In the genomic region with DNA sequence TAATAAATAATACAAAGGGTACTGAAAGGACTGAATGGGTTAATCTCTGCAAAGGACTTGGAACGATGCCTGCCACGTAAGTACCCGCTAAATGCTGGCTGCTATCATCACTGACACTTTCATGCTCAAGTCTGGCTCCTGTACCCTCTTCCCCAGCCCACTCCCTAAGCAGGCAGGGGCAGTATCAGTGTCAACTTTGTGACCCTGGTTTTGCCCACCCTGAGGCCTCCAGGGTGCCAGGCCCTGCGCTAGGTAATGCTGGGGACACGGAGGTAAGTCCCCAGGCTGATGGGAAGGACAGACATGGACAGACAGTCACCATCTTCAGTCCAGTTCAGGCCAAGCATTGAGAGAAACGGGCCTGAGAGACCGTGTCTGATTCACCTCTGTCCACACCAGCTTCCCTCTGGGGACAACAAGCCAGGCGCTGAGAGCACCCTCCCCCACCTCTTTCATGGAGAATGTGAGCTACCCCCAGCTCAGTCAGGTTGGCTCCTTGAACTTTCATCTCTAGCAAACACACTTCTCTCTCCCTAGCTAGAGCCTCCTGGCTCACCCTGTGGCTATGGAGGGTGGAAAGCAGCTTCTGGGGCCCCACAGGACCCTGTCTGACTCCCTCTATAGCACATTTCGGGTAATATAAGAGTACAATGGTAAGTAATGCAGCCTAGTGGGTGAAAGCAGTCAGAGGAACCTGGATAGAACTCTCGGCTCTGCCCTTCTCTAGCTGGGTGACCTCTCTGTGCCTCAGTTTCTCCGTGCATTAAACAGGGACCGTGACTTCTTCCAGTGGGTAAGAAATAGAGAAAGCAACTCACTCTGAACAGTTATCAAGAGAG, we compare ENCODE assay signal across 1 cellular context.
TF ChIP-seq lines count a peak whose summit lies in the region.

No MANE protein-coding gene starts in this region.

TF ChIP-seq in K562, 482 proteins besides CTCF, POLR2A, EP300 and RAD21 (continued from another document):
- TF ChIP-seq PURB (CRISPR knock-in tag; IDR thresholded peaks at IDR 0.05; ENCODE audit: low read depth) (0 out of 2 replicates have a peak, but pooled peaks have one; percentile 58), SREBF2 (CRISPR knock-in tag; IDR thresholded peaks at IDR 0.05) (no peak), ZNF175 (CRISPR knock-in tag; IDR thresholded peaks at IDR 0.05; ENCODE audit: low read depth) (no peak), DDX20 (tag; IDR thresholded peaks at IDR 0.05; ENCODE audit: low read depth) (no peak), ZNF717 (CRISPR knock-in tag; IDR thresholded peaks at IDR 0.05) (no peak), CHD2 (IDR thresholded peaks at IDR 0.05; ENCODE audit: low read depth, low read length) (no peak), ZKSCAN3 (CRISPR knock-in tag; IDR thresholded peaks at IDR 0.05) (no peak), NR2C1 (IDR thresholded peaks at IDR 0.05) (no peak), NR2C1 (tag; IDR thresholded peaks at IDR 0.05) (no peak), SMARCA5 (IDR thresholded peaks at IDR 0.05) (no peak), ATF1 (CRISPR knock-in tag; IDR thresholded peaks at IDR 0.05) (no peak), ATF1 (tag; IDR thresholded peaks at IDR 0.05) (peak; percentile 9; the same call in 1 of the 2 replicates), RHOXF2B (CRISPR knock-in tag; conservative IDR thresholded peaks at IDR 0.05) (no peak), FOXK1 (CRISPR knock-in tag; IDR thresholded peaks at IDR 0.05; ENCODE audit: borderline replicate concordance) (no peak), KHSRP (IDR thresholded peaks at IDR 0.05) (no peak), HNRNPH1 (optimal IDR thresholded peaks at IDR 0.05; ENCODE audit: low read depth, low read length) (no peak), RAD51 (IDR thresholded peaks at IDR 0.05; ENCODE audit: borderline replicate concordance, low read depth) (no peak), SMARCE1 (IDR thresholded peaks at IDR 0.05) (no peak), RB1 (IDR thresholded peaks at IDR 0.05; ENCODE audit: low read depth) (no peak), FOXJ2 (tag; IDR thresholded peaks at IDR 0.05) (no peak), JUND (IDR thresholded peaks at IDR 0.05; ENCODE audit: borderline replicate concordance, low read depth, low read length) (0 out of 2 replicates have a peak, but pooled peaks have one; percentile 6), JUND (tag; IDR thresholded peaks at IDR 0.05; ENCODE audit: borderline replicate concordance, low read depth, low read length) (no peak), RFX1 (IDR thresholded peaks at IDR 0.05) (no peak), MAFK (IDR thresholded peaks at IDR 0.05; ENCODE audit: low read length) (no peak), KDM5B (IDR thresholded peaks at IDR 0.05; ENCODE audit: insufficient replicate concordance, low read depth, low read length) (peak; percentile 57), GABPB1 (CRISPR knock-in tag; IDR thresholded peaks at IDR 0.05) (peak; percentile 7), PTRF (tag; IDR thresholded peaks at IDR 0.05) (no peak), PHB (CRISPR knock-in tag; IDR thresholded peaks at IDR 0.05) (no peak), ZNF696 (CRISPR knock-in tag; conservative IDR thresholded peaks at IDR 0.05) (no peak), ZC3H11A (IDR thresholded peaks at IDR 0.05; ENCODE audit: low read depth, low read length) (no peak), U2AF1 (optimal IDR thresholded peaks at IDR 0.05; ENCODE audit: low read depth, low read length) (no peak), NELFE (IDR thresholded peaks at IDR 0.05; ENCODE audit: insufficient read depth, insufficient read length) (no peak), NEUROD1 (IDR thresholded peaks at IDR 0.05; ENCODE audit: borderline replicate concordance, low read depth, low read length, partially characterized antibody) (peak; percentile 32), EHMT2 (IDR thresholded peaks at IDR 0.05) (no peak), ASH1L (IDR thresholded peaks at IDR 0.05; ENCODE audit: borderline replicate concordance, low read depth, partially characterized antibody) (no peak), PRPF4 (IDR thresholded peaks at IDR 0.05; ENCODE audit: insufficient read depth, low read depth, low read length, poor library complexity, severe bottlenecking) (no peak), BCOR (IDR thresholded peaks at IDR 0.05) (0 out of 2 replicates have a peak, but pooled peaks have one; percentile 31), POLR2AphosphoS2 (IDR thresholded peaks at IDR 0.05; ENCODE audit: low read length) (0 out of 2 replicates have a peak, but pooled peaks have one; percentile 20), MYBL2 (IDR thresholded peaks at IDR 0.05; ENCODE audit: low read depth) (no peak), MYBL2 (CRISPR knock-in tag; IDR thresholded peaks at IDR 0.05; ENCODE audit: borderline replicate concordance) (no peak), CREB1 (IDR thresholded peaks at IDR 0.05) (no peak), CREB1 (CRISPR knock-in tag; IDR thresholded peaks at IDR 0.05) (no peak), ZSCAN29 (IDR thresholded peaks at IDR 0.05) (no peak), TEAD2 (tag; IDR thresholded peaks at IDR 0.05) (no peak), ZNF124 (CRISPR knock-in tag; IDR thresholded peaks at IDR 0.05) (no peak)
- TF ChIP-seq, protein P1, sequence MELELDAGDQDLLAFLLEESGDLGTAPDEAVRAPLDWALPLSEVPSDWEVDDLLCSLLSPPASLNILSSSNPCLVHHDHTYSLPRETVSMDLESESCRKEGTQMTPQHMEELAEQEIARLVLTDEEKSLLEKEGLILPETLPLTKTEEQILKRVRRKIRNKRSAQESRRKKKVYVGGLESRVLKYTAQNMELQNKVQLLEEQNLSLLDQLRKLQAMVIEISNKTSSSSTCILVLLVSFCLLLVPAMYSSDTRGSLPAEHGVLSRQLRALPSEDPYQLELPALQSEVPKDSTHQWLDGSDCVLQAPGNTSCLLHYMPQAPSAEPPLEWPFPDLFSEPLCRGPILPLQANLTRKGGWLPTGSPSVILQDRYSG (tag; conservative IDR thresholded peaks at IDR 0.05; ENCODE audit: low read depth): no peak
- TF ChIP-seq, protein P2, sequence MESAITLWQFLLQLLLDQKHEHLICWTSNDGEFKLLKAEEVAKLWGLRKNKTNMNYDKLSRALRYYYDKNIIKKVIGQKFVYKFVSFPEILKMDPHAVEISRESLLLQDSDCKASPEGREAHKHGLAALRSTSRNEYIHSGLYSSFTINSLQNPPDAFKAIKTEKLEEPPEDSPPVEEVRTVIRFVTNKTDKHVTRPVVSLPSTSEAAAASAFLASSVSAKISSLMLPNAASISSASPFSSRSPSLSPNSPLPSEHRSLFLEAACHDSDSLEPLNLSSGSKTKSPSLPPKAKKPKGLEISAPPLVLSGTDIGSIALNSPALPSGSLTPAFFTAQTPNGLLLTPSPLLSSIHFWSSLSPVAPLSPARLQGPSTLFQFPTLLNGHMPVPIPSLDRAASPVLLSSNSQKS (CRISPR knock-in tag; IDR thresholded peaks at IDR 0.05): no peak
- TF ChIP-seq, protein P3, sequence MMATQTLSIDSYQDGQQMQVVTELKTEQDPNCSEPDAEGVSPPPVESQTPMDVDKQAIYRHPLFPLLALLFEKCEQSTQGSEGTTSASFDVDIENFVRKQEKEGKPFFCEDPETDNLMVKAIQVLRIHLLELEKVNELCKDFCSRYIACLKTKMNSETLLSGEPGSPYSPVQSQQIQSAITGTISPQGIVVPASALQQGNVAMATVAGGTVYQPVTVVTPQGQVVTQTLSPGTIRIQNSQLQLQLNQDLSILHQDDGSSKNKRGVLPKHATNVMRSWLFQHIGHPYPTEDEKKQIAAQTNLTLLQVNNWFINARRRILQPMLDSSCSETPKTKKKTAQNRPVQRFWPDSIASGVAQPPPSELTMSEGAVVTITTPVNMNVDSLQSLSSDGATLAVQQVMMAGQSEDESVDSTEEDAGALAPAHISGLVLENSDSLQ (IDR thresholded peaks at IDR 0.05): no peak
- TF ChIP-seq, protein P4, sequence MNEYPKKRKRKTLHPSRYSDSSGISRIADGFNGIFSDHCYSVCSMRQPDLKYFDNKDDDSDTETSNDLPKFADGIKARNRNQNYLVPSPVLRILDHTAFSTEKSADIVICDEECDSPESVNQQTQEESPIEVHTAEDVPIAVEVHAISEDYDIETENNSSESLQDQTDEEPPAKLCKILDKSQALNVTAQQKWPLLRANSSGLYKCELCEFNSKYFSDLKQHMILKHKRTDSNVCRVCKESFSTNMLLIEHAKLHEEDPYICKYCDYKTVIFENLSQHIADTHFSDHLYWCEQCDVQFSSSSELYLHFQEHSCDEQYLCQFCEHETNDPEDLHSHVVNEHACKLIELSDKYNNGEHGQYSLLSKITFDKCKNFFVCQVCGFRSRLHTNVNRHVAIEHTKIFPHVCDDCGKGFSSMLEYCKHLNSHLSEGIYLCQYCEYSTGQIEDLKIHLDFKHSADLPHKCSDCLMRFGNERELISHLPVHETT (CRISPR knock-in tag; conservative IDR thresholded peaks at IDR 0.05 in 1 of 2, IDR thresholded peaks at IDR 0.05 in 1 of 2): no peak
- TF ChIP-seq, protein P5, sequence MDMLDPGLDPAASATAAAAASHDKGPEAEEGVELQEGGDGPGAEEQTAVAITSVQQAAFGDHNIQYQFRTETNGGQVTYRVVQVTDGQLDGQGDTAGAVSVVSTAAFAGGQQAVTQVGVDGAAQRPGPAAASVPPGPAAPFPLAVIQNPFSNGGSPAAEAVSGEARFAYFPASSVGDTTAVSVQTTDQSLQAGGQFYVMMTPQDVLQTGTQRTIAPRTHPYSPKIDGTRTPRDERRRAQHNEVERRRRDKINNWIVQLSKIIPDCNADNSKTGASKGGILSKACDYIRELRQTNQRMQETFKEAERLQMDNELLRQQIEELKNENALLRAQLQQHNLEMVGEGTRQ (CRISPR knock-in tag; IDR thresholded peaks at IDR 0.05): no peak
- TF ChIP-seq, protein P6, sequence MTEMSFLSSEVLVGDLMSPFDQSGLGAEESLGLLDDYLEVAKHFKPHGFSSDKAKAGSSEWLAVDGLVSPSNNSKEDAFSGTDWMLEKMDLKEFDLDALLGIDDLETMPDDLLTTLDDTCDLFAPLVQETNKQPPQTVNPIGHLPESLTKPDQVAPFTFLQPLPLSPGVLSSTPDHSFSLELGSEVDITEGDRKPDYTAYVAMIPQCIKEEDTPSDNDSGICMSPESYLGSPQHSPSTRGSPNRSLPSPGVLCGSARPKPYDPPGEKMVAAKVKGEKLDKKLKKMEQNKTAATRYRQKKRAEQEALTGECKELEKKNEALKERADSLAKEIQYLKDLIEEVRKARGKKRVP (CRISPR knock-in tag; IDR thresholded peaks at IDR 0.05): no peak
- TF ChIP-seq, protein P7, sequence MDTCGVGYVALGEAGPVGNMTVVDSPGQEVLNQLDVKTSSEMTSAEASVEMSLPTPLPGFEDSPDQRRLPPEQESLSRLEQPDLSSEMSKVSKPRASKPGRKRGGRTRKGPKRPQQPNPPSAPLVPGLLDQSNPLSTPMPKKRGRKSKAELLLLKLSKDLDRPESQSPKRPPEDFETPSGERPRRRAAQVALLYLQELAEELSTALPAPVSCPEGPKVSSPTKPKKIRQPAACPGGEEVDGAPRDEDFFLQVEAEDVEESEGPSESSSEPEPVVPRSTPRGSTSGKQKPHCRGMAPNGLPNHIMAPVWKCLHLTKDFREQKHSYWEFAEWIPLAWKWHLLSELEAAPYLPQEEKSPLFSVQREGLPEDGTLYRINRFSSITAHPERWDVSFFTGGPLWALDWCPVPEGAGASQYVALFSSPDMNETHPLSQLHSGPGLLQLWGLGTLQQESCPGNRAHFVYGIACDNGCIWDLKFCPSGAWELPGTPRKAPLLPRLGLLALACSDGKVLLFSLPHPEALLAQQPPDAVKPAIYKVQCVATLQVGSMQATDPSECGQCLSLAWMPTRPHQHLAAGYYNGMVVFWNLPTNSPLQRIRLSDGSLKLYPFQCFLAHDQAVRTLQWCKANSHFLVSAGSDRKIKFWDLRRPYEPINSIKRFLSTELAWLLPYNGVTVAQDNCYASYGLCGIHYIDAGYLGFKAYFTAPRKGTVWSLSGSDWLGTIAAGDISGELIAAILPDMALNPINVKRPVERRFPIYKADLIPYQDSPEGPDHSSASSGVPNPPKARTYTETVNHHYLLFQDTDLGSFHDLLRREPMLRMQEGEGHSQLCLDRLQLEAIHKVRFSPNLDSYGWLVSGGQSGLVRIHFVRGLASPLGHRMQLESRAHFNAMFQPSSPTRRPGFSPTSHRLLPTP (IDR thresholded peaks at IDR 0.05; ENCODE audit: borderline replicate concordance, extremely low read depth, insufficient read length): no peak
- TF ChIP-seq, protein P8, sequence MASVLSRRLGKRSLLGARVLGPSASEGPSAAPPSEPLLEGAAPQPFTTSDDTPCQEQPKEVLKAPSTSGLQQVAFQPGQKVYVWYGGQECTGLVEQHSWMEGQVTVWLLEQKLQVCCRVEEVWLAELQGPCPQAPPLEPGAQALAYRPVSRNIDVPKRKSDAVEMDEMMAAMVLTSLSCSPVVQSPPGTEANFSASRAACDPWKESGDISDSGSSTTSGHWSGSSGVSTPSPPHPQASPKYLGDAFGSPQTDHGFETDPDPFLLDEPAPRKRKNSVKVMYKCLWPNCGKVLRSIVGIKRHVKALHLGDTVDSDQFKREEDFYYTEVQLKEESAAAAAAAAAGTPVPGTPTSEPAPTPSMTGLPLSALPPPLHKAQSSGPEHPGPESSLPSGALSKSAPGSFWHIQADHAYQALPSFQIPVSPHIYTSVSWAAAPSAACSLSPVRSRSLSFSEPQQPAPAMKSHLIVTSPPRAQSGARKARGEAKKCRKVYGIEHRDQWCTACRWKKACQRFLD (CRISPR knock-in tag; IDR thresholded peaks at IDR 0.05): no peak
- TF ChIP-seq, protein P9, sequence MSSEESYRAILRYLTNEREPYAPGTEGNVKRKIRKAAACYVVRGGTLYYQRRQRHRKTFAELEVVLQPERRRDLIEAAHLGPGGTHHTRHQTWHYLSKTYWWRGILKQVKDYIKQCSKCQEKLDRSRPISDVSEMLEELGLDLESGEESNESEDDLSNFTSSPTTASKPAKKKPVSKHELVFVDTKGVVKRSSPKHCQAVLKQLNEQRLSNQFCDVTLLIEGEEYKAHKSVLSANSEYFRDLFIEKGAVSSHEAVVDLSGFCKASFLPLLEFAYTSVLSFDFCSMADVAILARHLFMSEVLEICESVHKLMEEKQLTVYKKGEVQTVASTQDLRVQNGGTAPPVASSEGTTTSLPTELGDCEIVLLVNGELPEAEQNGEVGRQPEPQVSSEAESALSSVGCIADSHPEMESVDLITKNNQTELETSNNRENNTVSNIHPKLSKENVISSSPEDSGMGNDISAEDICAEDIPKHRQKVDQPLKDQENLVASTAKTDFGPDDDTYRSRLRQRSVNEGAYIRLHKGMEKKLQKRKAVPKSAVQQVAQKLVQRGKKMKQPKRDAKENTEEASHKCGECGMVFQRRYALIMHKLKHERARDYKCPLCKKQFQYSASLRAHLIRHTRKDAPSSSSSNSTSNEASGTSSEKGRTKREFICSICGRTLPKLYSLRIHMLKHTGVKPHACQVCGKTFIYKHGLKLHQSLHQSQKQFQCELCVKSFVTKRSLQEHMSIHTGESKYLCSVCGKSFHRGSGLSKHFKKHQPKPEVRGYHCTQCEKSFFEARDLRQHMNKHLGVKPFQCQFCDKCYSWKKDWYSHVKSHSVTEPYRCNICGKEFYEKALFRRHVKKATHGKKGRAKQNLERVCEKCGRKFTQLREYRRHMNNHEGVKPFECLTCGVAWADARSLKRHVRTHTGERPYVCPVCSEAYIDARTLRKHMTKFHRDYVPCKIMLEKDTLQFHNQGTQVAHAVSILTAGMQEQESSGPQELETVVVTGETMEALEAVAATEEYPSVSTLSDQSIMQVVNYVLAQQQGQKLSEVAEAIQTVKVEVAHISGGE (CRISPR knock-in tag; IDR thresholded peaks at IDR 0.05): no peak
